ENCODE assay signal across 9 cellular contexts in the genomic region with DNA sequence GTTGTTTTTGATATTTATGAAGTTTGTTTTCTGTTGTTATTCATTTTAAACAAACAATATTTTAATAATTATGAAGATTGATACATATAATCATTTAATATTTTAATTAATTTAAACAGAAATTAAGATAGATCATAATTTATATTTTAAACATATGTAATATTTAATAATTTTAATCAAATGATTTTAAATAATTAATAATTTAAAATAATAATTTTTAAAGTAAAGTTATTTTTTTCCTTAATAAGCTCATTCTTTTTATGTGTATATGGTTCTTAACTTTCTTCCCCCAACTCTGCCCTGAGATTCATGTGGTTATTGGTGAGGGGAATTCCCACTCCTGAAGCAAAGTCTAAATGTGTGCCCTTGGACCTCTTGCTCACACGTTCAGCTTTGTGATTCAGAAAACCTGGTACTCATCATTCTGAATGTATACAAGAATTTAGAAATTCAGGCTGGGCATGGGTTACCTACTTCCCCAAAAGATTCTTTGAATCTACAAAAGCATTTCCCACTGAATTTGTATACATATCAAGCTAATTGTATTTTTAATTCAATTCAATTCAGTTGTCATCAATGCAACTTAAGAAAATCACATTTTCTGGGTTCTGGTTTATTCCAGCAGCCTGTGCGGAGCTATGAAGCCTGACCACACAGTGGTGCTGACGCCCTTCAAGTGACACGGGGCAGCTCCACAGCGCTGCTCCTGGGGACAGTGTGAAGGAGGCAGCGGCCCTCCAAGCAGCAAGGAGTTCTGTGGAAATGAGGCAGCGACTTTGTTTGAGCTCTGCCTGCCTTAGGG.
DNase-seq lines count a peak whose midpoint lies in the region; ATAC-seq and TF ChIP-seq lines count a peak whose summit lies in the region.
"Had no signal": no experiment of that assay in that cellular context is flagged by ENCODE, and none has a peak within 500 bp of the region (broad histone marks: within the 10 kb centered on the region; RNA-seq: fewer than 3 reads in every experiment).

No MANE protein-coding gene starts in this region.

- peak; percentile 75 to 96 for TF ChIP-seq CTCF in Caco-2 (IDR thresholded peaks at IDR 0.05; ENCODE audit: insufficient read depth in 1 of 2, low read depth in 1 of 2, low read length in 1 of 2, severe bottlenecking in 1 of 2, unreplicated experiment in 1 of 2)
- TF ChIP-seq CTCF in epithelial cell of esophagus (IDR thresholded peaks at IDR 0.05; ENCODE audit: insufficient read depth, low read depth, low read length, missing control alignments), result peak; percentile 97
- peak; percentile 86 for TF ChIP-seq CTCF in type B pancreatic cell (conservative IDR thresholded peaks at IDR 0.05)

- H3K4me3 ChIP-seq in Caco-2 (ENCODE audit: low read depth, low read length), result no peak overlapping the region
- no peak overlapping the region for H3K4me3 ChIP-seq in epithelial cell of esophagus (ENCODE audit: low read length)

- BruUV-seq in Caco-2 (replicated peaks; lab: Mats Ljungman, UMichigan), result no TSS peak

- H3K27me3 ChIP-seq in Caco-2 (replicated peaks; ENCODE audit: control insufficient read depth, insufficient read depth, low read length), result no peaks in the 10 kb centered on the region

- H3K36me3 Mint-ChIP-seq in Caco-2 (ENCODE audit: insufficient read depth, unreplicated experiment) (no peaks in the 10 kb centered on the region), type B pancreatic cell (no peaks in the 10 kb centered on the region)
- H3K36me3 Mint-ChIP-seq: activated naive CD4-positive, alpha-beta T cell treated with anti-CD3 and anti-CD28 coated beads, Interleukin-2, amount 50 U/mL, for 24 hours had no signal

- H3K4me1 Mint-ChIP-seq in Caco-2 (ENCODE audit: low read depth, unreplicated experiment), result no peaks in the 10 kb centered on the region
- no peaks in the 10 kb centered on the region for H3K4me1 Mint-ChIP-seq in type B pancreatic cell (ENCODE audit: unreplicated experiment)
- H3K4me1 Mint-ChIP-seq: activated naive CD4-positive, alpha-beta T cell treated with anti-CD3 and anti-CD28 coated beads, Interleukin-2, amount 50 U/mL, for 24 hours had no signal

- no peak overlapping the region for H3K4me3 Mint-ChIP-seq in Caco-2 (ENCODE audit: unreplicated experiment)
- H3K4me3 Mint-ChIP-seq in type B pancreatic cell, result no peak overlapping the region
- H3K4me3 Mint-ChIP-seq: activated naive CD4-positive, alpha-beta T cell treated with anti-CD3 and anti-CD28 coated beads, Interleukin-2, amount 50 U/mL, for 24 hours had no signal

- H3K9me3 Mint-ChIP-seq in Caco-2 (ENCODE audit: unreplicated experiment), result no peaks in the 10 kb centered on the region
- H3K9me3 Mint-ChIP-seq in type B pancreatic cell, result no peaks in the 10 kb centered on the region
- H3K9me3 Mint-ChIP-seq: activated naive CD4-positive, alpha-beta T cell treated with anti-CD3 and anti-CD28 coated beads, Interleukin-2, amount 50 U/mL, for 24 hours had no signal

- POLR2A ChIA-PET in Caco-2 (lab: Charles Lee), result no interaction called here

- DNase-seq in Caco-2 (peak; percentile 76 to 77), NCI-H345 treated with DMSO at 0.1 percent for 48 hours (lab: John Stamatoyannopoulos, UW; ENCODE audit: unreplicated experiment) (peak; percentile 61), epithelial cell of esophagus (ENCODE audit: low read depth) (peak; percentile 72), middle frontal gyrus (ENCODE audit: extremely low spot score, low spot score) (peak; percentile 84), type B pancreatic cell (ENCODE audit: extremely low spot score, unreplicated experiment) (no peak)
- peak; percentile 59 for DNase-seq in activated CD4-positive, alpha-beta T cell treated with anti-CD3 and anti-CD28 coated beads for 48 hours

- intact Hi-C loops in Caco-2 (cut with micrococcal nuclease; ENCODE audit: unreplicated experiment), result loop anchor here (1.0 to 5.0 kb wide), 5 partner anchors 30 to 449 kb away; a partner anchor contains a TSS

- H3K4me1 ChIP-seq in Caco-2, result no peaks in the 10 kb centered on the region

- ATAC-seq in GM19025 (IDR thresholded peaks at IDR 0.05; ENCODE audit: low read depth, unreplicated experiment) (peak; percentile 99), HG03097 (IDR thresholded peaks at IDR 0.05; ENCODE audit: low FRiP score, unreplicated experiment) (peak; percentile 96)

- H3K9me3 ChIP-seq in Caco-2, result no peaks in the 10 kb centered on the region

- CTCF ChIA-PET in Caco-2 (lab: Charles Lee), result interaction anchor here (0.6 to 1.6 kb wide), 12 partner anchors 8 to 396 kb away, joined by 3 to 17 read pairs (median 5); no protein-coding TSS in a partner anchor

- no peaks in the 10 kb centered on the region for H3K36me3 ChIP-seq in Caco-2 (ENCODE audit: control insufficient read depth, insufficient read depth, low read length)

- H3K27ac Mint-ChIP-seq in Caco-2 (ENCODE audit: unreplicated experiment) (no peak overlapping the region), type B pancreatic cell (no peak overlapping the region)
- H3K27ac Mint-ChIP-seq: activated naive CD4-positive, alpha-beta T cell treated with anti-CD3 and anti-CD28 coated beads, Interleukin-2, amount 50 U/mL, for 24 hours had no signal

- H3K27me3 Mint-ChIP-seq in Caco-2 (ENCODE audit: insufficient read depth, unreplicated experiment) (peaks cover 12% of the 10 kb centered on the region), type B pancreatic cell (peaks cover 34% of the 10 kb centered on the region)
